Comparison of ENCODE assay signal across 27 cellular contexts in the genomic region with DNA sequence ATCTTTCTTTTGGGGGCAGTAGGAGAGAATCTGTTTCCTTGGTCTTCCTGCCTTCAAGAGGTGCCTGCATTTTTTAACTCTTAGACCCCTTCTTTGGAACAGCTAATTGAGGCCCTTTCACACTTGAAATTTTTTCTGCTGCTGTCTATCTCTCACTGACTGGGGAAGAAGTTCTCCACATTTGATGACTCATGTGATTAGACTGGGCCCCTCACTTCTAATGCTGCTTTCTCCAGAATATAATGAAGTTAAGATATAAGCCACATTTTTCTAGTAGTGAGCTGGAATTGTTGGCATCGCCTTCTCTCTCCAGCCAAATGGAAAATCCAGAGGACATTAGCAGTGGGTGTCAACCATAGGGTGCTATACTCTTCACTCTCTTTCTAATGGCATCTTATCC. TPM values are rescaled to one million over a fixed set of nuclear protein-coding genes. Genes with fewer than 3 reads are reported as not detected.
DNase-seq lines count a peak whose midpoint lies in the region; FAIRE-seq and TF ChIP-seq lines count a peak whose summit lies in the region.
"Had no signal": no experiment of that assay in that cellular context is flagged by ENCODE, and none has a peak within 500 bp of the region (broad histone marks: within the 10 kb centered on the region; RNA-seq: fewer than 3 reads in every experiment).

No MANE protein-coding gene starts in this region.

- no peaks in the 10 kb centered on the region for H3K36me3 Mint-ChIP-seq in Caco-2 (ENCODE audit: insufficient read depth, unreplicated experiment)
- H3K36me3 Mint-ChIP-seq: neural progenitor cell had no signal

- H3K27ac Mint-ChIP-seq in Caco-2 (ENCODE audit: unreplicated experiment) = no peak overlapping the region
- H3K27ac Mint-ChIP-seq: activated CD4-positive, alpha-beta T cell treated with anti-CD3 and anti-CD28 coated beads, Interleukin-2, amount 10 ng/mL, durations not matched to agents 24 days and 14 days; activated naive CD4-positive, alpha-beta T cell treated with anti-CD3 and anti-CD28 coated beads for 36 hours; neural progenitor cell had no signal

- no peak for TF ChIP-seq CTCF in brain microvascular endothelial cell (IDR thresholded peaks at IDR 0.05; ENCODE audit: low read depth, low read length, missing control alignments)
- no peak for TF ChIP-seq CTCF in Caco-2 (IDR thresholded peaks at IDR 0.05; ENCODE audit: insufficient read depth in 1 of 2, low read depth in 1 of 2, low read length in 1 of 2, severe bottlenecking in 1 of 2, unreplicated experiment in 1 of 2)

- WGBS in mesodermal cell (ENCODE audit: insufficient coverage in 2 of 2), 2 experiments = 100% methylated on average over 1 of the region's 1 CpG; no CpG with 5 or more reads in 1 of the 2 experiments

- H3K9me3 ChIP-seq in mesodermal cell (ENCODE audit: control insufficient read depth, low read length) (no peaks in the 10 kb centered on the region), Caco-2 (no peaks in the 10 kb centered on the region)
- H3K9me3 ChIP-seq: gastrocnemius medialis, Peyer's patch, prostate gland had no signal

- H3K27ac ChIP-seq in brain microvascular endothelial cell (peak overlapping the region; percentile 92), mesodermal cell (ENCODE audit: low read depth, low read length, severe bottlenecking) (peak overlapping the region; percentile 84)
- H3K27ac ChIP-seq: gastrocnemius medialis, neural progenitor cell, Peyer's patch, prostate gland, VCaP had no signal

- H3K9me3 Mint-ChIP-seq in Caco-2 (ENCODE audit: unreplicated experiment) = no peaks in the 10 kb centered on the region
- H3K9me3 Mint-ChIP-seq: activated CD4-positive, alpha-beta T cell treated with anti-CD3 and anti-CD28 coated beads, Interleukin-2, amount 10 ng/mL, durations not matched to agents 24 days and 14 days; activated naive CD4-positive, alpha-beta T cell treated with anti-CD3 and anti-CD28 coated beads for 36 hours; neural progenitor cell had no signal

- peaks cover 8% of the 10 kb centered on the region for H3K4me1 ChIP-seq in mesodermal cell (ENCODE audit: control insufficient read depth, insufficient read depth, low read length, poor library complexity, severe bottlenecking)
- H3K4me1 ChIP-seq in Caco-2 = no peaks in the 10 kb centered on the region
- H3K4me1 ChIP-seq: gastrocnemius medialis, Peyer's patch, prostate gland had no signal

- no peaks in the 10 kb centered on the region for H3K4me1 Mint-ChIP-seq in Caco-2 (ENCODE audit: low read depth, unreplicated experiment)

- CTCF ChIA-PET in Caco-2 (lab: Charles Lee) = no interaction called here

- intact Hi-C loops in Caco-2 (cut with micrococcal nuclease; ENCODE audit: unreplicated experiment) = no loop called here

- POLR2A ChIA-PET in Caco-2 (lab: Charles Lee) = no interaction called here

- DNase-seq in Daoy (ENCODE audit: low read depth) = peak; percentile 61
- DNase-seq in RCC 7860 (ENCODE audit: low spot score) = peak; percentile 86
- no peak for DNase-seq in brain microvascular endothelial cell
- no peak for DNase-seq in stimulated activated CD4-positive, alpha-beta T cell treated with anti-CD3 and anti-CD28 coated beads, Interleukin-4, amount 100 ng/mL, for 24 hours
- DNase-seq in stimulated activated naive CD4-positive, alpha-beta T cell treated with Interleukin-2 at 50 U/mL for 16 hours (lab: John Stamatoyannopoulos, UW) = no peak
- DNase-seq in Caco-2 = no peak
- no peak for DNase-seq in SK-N-DZ (ENCODE audit: low spot score)
- DNase-seq: activated CD4-positive, alpha-beta T cell treated with anti-CD3 and anti-CD28 coated beads, Interleukin-2, amount 10 ng/mL, durations not matched to agents 24 days and 14 days; activated naive CD4-positive, alpha-beta T cell treated with anti-CD3 and anti-CD28 coated beads for 36 hours; activated T-cell treated with anti-CD3 and anti-CD28 coated beads, Interleukin-2, amount 50 U/mL, for 48 hours; amygdala; central memory CD4-positive, alpha-beta T cell; DMS53; gastrocnemius medialis; hypothalamus; NCI-H187; NCI-H2171 treated with DMSO at 0.1 percent for 48 hours; NCI-H526; Peyer's patch; trophoblast cell had no signal

- H3K27me3 ChIP-seq in brain microvascular endothelial cell (replicated peaks) (no peaks in the 10 kb centered on the region), Caco-2 (replicated peaks; ENCODE audit: control insufficient read depth, insufficient read depth, low read length) (no peaks in the 10 kb centered on the region)
- H3K27me3 ChIP-seq: gastrocnemius medialis, neural progenitor cell, Peyer's patch had no signal

- H3K4me3 ChIP-seq in brain microvascular endothelial cell (ENCODE audit: low read depth, low read length) = no peak overlapping the region
- no peak overlapping the region for H3K4me3 ChIP-seq in mesodermal cell (ENCODE audit: extremely low read depth, insufficient read depth, low read length, poor library complexity, severe bottlenecking)
- no peak overlapping the region for H3K4me3 ChIP-seq in Caco-2 (ENCODE audit: low read depth, low read length)
- H3K4me3 ChIP-seq: gastrocnemius medialis, GM12878, neural progenitor cell, Peyer's patch, prostate gland had no signal

- in situ Hi-C loops in brain microvascular endothelial cell (cut with HindIII; ENCODE audit: low pct_ligation_motif_present, low sequenced_read_pairs) = no loop called here

- BruUV-seq in Caco-2 (replicated peaks; lab: Mats Ljungman, UMichigan) = no TSS peak

- H3K4me3 Mint-ChIP-seq in Caco-2 (ENCODE audit: unreplicated experiment) = no peak overlapping the region
- H3K4me3 Mint-ChIP-seq: activated CD4-positive, alpha-beta T cell treated with anti-CD3 and anti-CD28 coated beads, Interleukin-2, amount 10 ng/mL, durations not matched to agents 24 days and 14 days; activated naive CD4-positive, alpha-beta T cell treated with anti-CD3 and anti-CD28 coated beads for 36 hours; neural progenitor cell had no signal

- H3K27me3 Mint-ChIP-seq in Caco-2 (ENCODE audit: insufficient read depth, unreplicated experiment) = peaks cover 28% of the 10 kb centered on the region

- H3K36me3 ChIP-seq in brain microvascular endothelial cell (replicated peaks) (no peaks in the 10 kb centered on the region), mesodermal cell (ENCODE audit: control insufficient read depth, insufficient read depth, low read length) (no peaks in the 10 kb centered on the region), Caco-2 (ENCODE audit: control insufficient read depth, insufficient read depth, low read length) (no peaks in the 10 kb centered on the region)
- H3K36me3 ChIP-seq: gastrocnemius medialis, neural progenitor cell, Peyer's patch, prostate gland had no signal

- no peak for FAIRE-seq in RCC 7860 (lab: Jason Lieb, UNC)
- FAIRE-seq: endothelial cell of umbilical vein, GM12878 had no signal

RNA-seq across cellular contexts. Expression of a gene that starts 12.4 kb away (rescaled TPM):
- 0.92 and 1.8 TPM in 2 replicates for total RNA-seq in Daoy (2014; rRNA removed; shearing (Covaris generic))
- polyA plus RNA-seq in mesodermal cell (2013, experiment 1 of 2) = 0.63 TPM
- 0.56 TPM for polyA plus RNA-seq in mesodermal cell (2013, experiment 2 of 2)
- not detected in 2 replicates for total RNA-seq in Caco-2 (2022)
- polyA plus RNA-seq in SK-N-DZ (2014; cell fraction: cytosol; rRNA removed) = not detected in 2 replicates
- 0.14 TPM in 1 of 2 replicates, not detected in the other for polyA plus RNA-seq in SK-N-DZ (2014; cell fraction: nucleus; rRNA removed)
- total RNA-seq: A673; activated CD4-positive, alpha-beta T cell treated with anti-CD3 and anti-CD28 coated beads, Interleukin-2, amount 10 ng/mL, durations not matched to agents 24 days and 14 days; activated naive CD4-positive, alpha-beta T cell treated with anti-CD3 and anti-CD28 coated beads for 36 hours; endothelial cell of umbilical vein had no signal

Comparison
In these comparisons a context has a peak if more than half of its experiments do, and no peak if none do; other contexts are left out.
1. DNase-seq: peak in Daoy (single experiment) and RCC 7860 (single experiment); none in brain microvascular endothelial cell (single experiment), stimulated activated CD4-positive, alpha-beta T cell treated with anti-CD3 and anti-CD28 coated beads, Interleukin-4, amount 100 ng/mL, for 24 hours (single experiment), stimulated activated naive CD4-positive, alpha-beta T cell treated with Interleukin-2 at 50 U/mL for 16 hours (single experiment), Caco-2 (0 of 2) and SK-N-DZ (single experiment).